ENCODE assay signal across 12 cellular contexts in genomic region chr13:32940601-32941000, GRCh38.
DNase-seq lines count a peak whose midpoint lies in the region; ATAC-seq and TF ChIP-seq lines count a peak whose summit lies in the region.
"Had no signal": no experiment of that assay in that cellular context is flagged by ENCODE, and none has a peak within 500 bp of the region (broad histone marks: within the 10 kb centered on the region; RNA-seq: fewer than 3 reads in every experiment).

No MANE protein-coding gene starts in this region.

- H3K9me3 ChIP-seq in heart left ventricle (peaks cover 0 to 11% (median 0%) of the 10 kb centered on the region in 12 donors), tibial artery (peaks cover 0 to 2% (median 0%) of the 10 kb centered on the region in 3 donors)
- H3K9me3 ChIP-seq: HAP-1 had no signal

- no peak overlapping the region for H3K4me3 ChIP-seq in heart left ventricle
- H3K4me3 ChIP-seq in tibial artery = no peak overlapping the region
- H3K4me3 ChIP-seq: A549, GM12878, HAP-1 had no signal

- no peaks in the 10 kb centered on the region for H3K27me3 ChIP-seq in heart left ventricle
- H3K27me3 ChIP-seq in tibial artery = no peaks in the 10 kb centered on the region

- intact Hi-C loops in heart left ventricle (cut with DNase I) (no loop called here), tibial artery (cut with DNase I; ENCODE audit: low total_unique reads) (no loop called here)

- 28 to 46% (median 32%) methylated on average over 4 of the region's 4 CpGs for WGBS in heart left ventricle, 4 donors

- ATAC-seq in heart left ventricle = peak; percentile 37 to 84 (median 64)
- ATAC-seq: A549 had no signal

- TF ChIP-seq POLR2A in heart left ventricle (IDR thresholded peaks at IDR 0.05) = no peak

- H3K4me1 ChIP-seq in heart left ventricle (peaks cover 0 to 10% (median 0%) of the 10 kb centered on the region in 12 donors), tibial artery (no peaks in the 10 kb centered on the region)
- H3K4me1 ChIP-seq: A549, HAP-1 had no signal

- no peaks in the 10 kb centered on the region for H3K36me3 ChIP-seq in heart left ventricle
- H3K36me3 ChIP-seq in tibial artery = no peaks in the 10 kb centered on the region
- H3K36me3 ChIP-seq: HAP-1 had no signal

- DNase-seq in NCI-H510A treated with DMSO at 0.1 percent for 48 hours (lab: John Stamatoyannopoulos, UW) (peak; percentile 1), NCI-H510A (lab: John Stamatoyannopoulos, UW) (no peak), SHP77 treated with DMSO at 0.1 percent for 48 hours (lab: John Stamatoyannopoulos, UW) (peak; percentile 48), heart left ventricle (peak in 4 of 5 donors; percentile 13 to 74 (median 50)), smooth muscle cell of the brain vasculature (ENCODE audit: low read depth, low spot score) (peak; percentile 39), GM10266 (ENCODE audit: extremely low spot score) (no peak), tibial artery (no peak), NCI-H2227 treated with DMSO at 0.1 percent for 48 hours (lab: John Stamatoyannopoulos, UW) (no peak)
- DNase-seq: activated CD8-positive, alpha-beta memory T cell treated with anti-CD3 and anti-CD28 coated beads, Interleukin-2, amount 50 U/mL, for 4 hours had no signal

- H3K27ac ChIP-seq in heart left ventricle = peak overlapping the region in 1 of 12 donors; percentile 16
- no peak overlapping the region for H3K27ac ChIP-seq in tibial artery
- H3K27ac ChIP-seq: A549 had no signal

- no peak for TF ChIP-seq CTCF in heart left ventricle (IDR thresholded peaks at IDR 0.05)
- TF ChIP-seq CTCF in GM10266 (IDR thresholded peaks at IDR 0.05; ENCODE audit: control insufficient read depth, insufficient read depth, low read depth, missing control alignments) = no peak
- no peak for TF ChIP-seq CTCF in tibial artery (IDR thresholded peaks at IDR 0.05)

Comparison
In these comparisons a context has a peak if more than half of its experiments do, and no peak if none do; other contexts are left out.
1. DNase-seq: peak in NCI-H510A treated with DMSO at 0.1 percent for 48 hours (single experiment), SHP77 treated with DMSO at 0.1 percent for 48 hours (single experiment), heart left ventricle (4 of 5) and smooth muscle cell of the brain vasculature (single experiment); none in NCI-H510A (single experiment), GM10266 (single experiment), tibial artery (0 of 2) and NCI-H2227 treated with DMSO at 0.1 percent for 48 hours (single experiment).